ENCODE assay signal across 21 cellular contexts in the genomic region with DNA sequence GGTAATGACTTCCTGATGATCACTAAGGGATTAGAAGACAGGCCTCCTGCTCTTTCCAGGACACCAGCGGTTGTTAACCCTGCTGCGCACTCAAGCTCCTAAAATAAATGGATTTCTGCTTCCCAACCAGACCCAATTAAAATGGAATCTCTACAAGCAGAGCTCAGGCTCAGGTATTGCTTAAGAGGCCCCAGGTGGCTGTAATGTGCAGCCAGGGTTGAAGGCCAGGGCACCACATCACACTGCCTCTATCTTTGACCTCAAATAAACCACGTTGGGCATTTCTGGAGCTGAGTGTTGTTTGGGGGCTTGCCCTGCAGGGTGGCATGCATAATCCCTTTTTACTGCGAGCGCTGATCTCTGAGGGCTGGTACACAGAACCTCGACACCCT.
DNase-seq lines count a peak whose midpoint lies in the region; ATAC-seq, FAIRE-seq and TF ChIP-seq lines count a peak whose summit lies in the region.
"Had no signal": no experiment of that assay in that cellular context is flagged by ENCODE, and none has a peak within 500 bp of the region (broad histone marks: within the 10 kb centered on the region; RNA-seq: fewer than 3 reads in every experiment).

No MANE protein-coding gene starts in this region.

- H3K4me1 Mint-ChIP-seq in activated naive CD8-positive, alpha-beta T cell treated with anti-CD3 and anti-CD28 coated beads, Interleukin-2, amount 50 U/mL, for 24 hours: peaks cover 6% of the 10 kb centered on the region
- H3K4me1 Mint-ChIP-seq in activated naive CD8-positive, alpha-beta T cell treated with anti-CD3 and anti-CD28 coated beads for 36 hours: no peaks in the 10 kb centered on the region
- no peaks in the 10 kb centered on the region for H3K4me1 Mint-ChIP-seq in H9
- H3K4me1 Mint-ChIP-seq: CD4-positive, CD25-positive, alpha-beta regulatory T cell had no signal

- POLR2A ChIA-PET in K562 (lab: Yijun Ruan, JAX): no interaction called here
- POLR2A ChIA-PET in HepG2 (lab: Yijun Ruan, JAX): no interaction called here

- no peaks in the 10 kb centered on the region for H3K79me1 ChIP-seq in H9 (ENCODE audit: insufficient read depth, low read depth, low read length, poor library complexity, severe bottlenecking)

- CTCF ChIA-PET in K562 (lab: Yijun Ruan, JAX; ENCODE audit: low intra/inter-chr PET ratio) (no interaction called here), HepG2 (lab: Yijun Ruan, JAX; ENCODE audit: low intra/inter-chr PET ratio, low total read pairs) (no interaction called here)

- H3K4me2 ChIP-seq in K562 (ENCODE audit: insufficient read depth, low read length) (no peak overlapping the region), HepG2 (ENCODE audit: low read depth, low read length) (no peak overlapping the region), H9 (ENCODE audit: insufficient read depth, insufficient read length, low read length) (no peak overlapping the region)
- H3K4me2 ChIP-seq: KMS-11 had no signal

- in situ Hi-C loops in K562 (cut with MboI): no loop called here
- in situ Hi-C loops in HepG2 (cut with HindIII; ENCODE audit: extremely low pct_ligation_motif_present, low pct_unique_long_range_greater_than_20kb): no loop called here

- H3K27ac ChIP-seq in K562 (ENCODE audit: extremely low read depth, low read depth, low read length) (no peak overlapping the region), HepG2 (ENCODE audit: extremely low read length, insufficient read depth, low read length) (no peak overlapping the region), H9 (ENCODE audit: insufficient read length, low read depth, low read length) (no peak overlapping the region)
- H3K27ac ChIP-seq: KMS-11, SJSA1 had no signal

- H3K18ac ChIP-seq in H9 (ENCODE audit: insufficient read length, low read depth, low read length): no peak overlapping the region

- TF ChIP-seq POLR2A in K562 (conservative IDR thresholded peaks at IDR 0.05) (no peak), HepG2 (IDR thresholded peaks at IDR 0.05; ENCODE audit: insufficient read depth in 1 of 2, low read depth in 2 of 2, low read length in 2 of 2) (no peak)

- no peak overlapping the region for H2BK120ac ChIP-seq in H9 (ENCODE audit: low read depth, low read length, poor library complexity, severe bottlenecking)

- no peak for TF ChIP-seq CTCF in K562 (IDR thresholded peaks at IDR 0.05 in 2 of 3, conservative IDR thresholded peaks at IDR 0.05 in 1 of 3; ENCODE audit: insufficient read depth in 2 of 3, low read depth in 1 of 3, low read length in 3 of 3)
- TF ChIP-seq CTCF in HepG2 (CRISPR knock-in tag; IDR thresholded peaks at IDR 0.05): no peak
- no peak for TF ChIP-seq CTCF in H9 (conservative IDR thresholded peaks at IDR 0.05)

- no peak overlapping the region for H2AK5ac ChIP-seq in H9 (ENCODE audit: insufficient read length, low read length)

- H3K56ac ChIP-seq in H9 (ENCODE audit: insufficient read length, low read depth, low read length): no peak overlapping the region

- H4K8ac ChIP-seq in H9 (replicated peaks; ENCODE audit: insufficient read length, low read depth, low read length): no peak overlapping the region

- H3K79me2 ChIP-seq in K562 (ENCODE audit: control insufficient read depth, insufficient read depth, low read length): no peaks in the 10 kb centered on the region
- no peaks in the 10 kb centered on the region for H3K79me2 ChIP-seq in HepG2 (ENCODE audit: insufficient read depth, low read length)
- H3K79me2 ChIP-seq in H9 (ENCODE audit: insufficient read depth, low read length): no peaks in the 10 kb centered on the region

- no peak overlapping the region for H3K23ac ChIP-seq in H9 (ENCODE audit: insufficient read length, low read depth, low read length)

- H3K4me1 ChIP-seq in K562 (replicated peaks in 1 of 2; ENCODE audit: control insufficient read depth in 2 of 2, insufficient read depth in 2 of 2, low read length in 2 of 2) (peaks cover 0 to 12% of the 10 kb centered on the region in 2 experiments; a peak in 4 of 5 replicates), HepG2 (ENCODE audit: insufficient read depth, low read length) (0 out of 2 replicates have a peak, but pooled peaks cover 11% of the 10 kb centered on the region), H9 (ENCODE audit: insufficient read depth, low read length) (no peaks in the 10 kb centered on the region)
- H3K4me1 ChIP-seq: SJSA1 had no signal

- no TSS peak for BruUV-seq in K562 (replicated peaks; lab: Mats Ljungman, UMichigan)
- no TSS peak for BruUV-seq in HepG2 (replicated peaks; lab: Mats Ljungman, UMichigan)

- TF ChIP-seq EP300 in K562 (IDR thresholded peaks at IDR 0.05; ENCODE audit: low read length) (no peak), HepG2 (IDR thresholded peaks at IDR 0.05; ENCODE audit: low read depth in 2 of 2, low read length in 2 of 2) (no peak), HepG2 (CRISPR knock-in tag; IDR thresholded peaks at IDR 0.05; ENCODE audit: borderline replicate concordance) (no peak)

- no peak overlapping the region for H3K27ac Mint-ChIP-seq in activated naive CD8-positive, alpha-beta T cell treated with anti-CD3 and anti-CD28 coated beads, Interleukin-2, amount 50 U/mL, for 24 hours
- no peak overlapping the region for H3K27ac Mint-ChIP-seq in activated naive CD8-positive, alpha-beta T cell treated with anti-CD3 and anti-CD28 coated beads for 36 hours
- H3K27ac Mint-ChIP-seq in H9: no peak overlapping the region
- H3K27ac Mint-ChIP-seq: CD4-positive, CD25-positive, alpha-beta regulatory T cell had no signal

- no peak overlapping the region for H3K14ac ChIP-seq in H9 (ENCODE audit: insufficient read depth, low read length)

- TF ChIP-seq RAD21 in K562 (CRISPR knock-in tag; conservative IDR thresholded peaks at IDR 0.05 in 1 of 2, IDR thresholded peaks at IDR 0.05 in 1 of 2) (no peak), HepG2 (CRISPR knock-in tag; IDR thresholded peaks at IDR 0.05) (no peak)

- intact Hi-C loops in K562 (cut with micrococcal nuclease) (no loop called here), HepG2 (cut with micrococcal nuclease; ENCODE audit: unreplicated experiment) (no loop called here)

- no peak overlapping the region for H2BK20ac ChIP-seq in H9 (ENCODE audit: low read depth, low read length, poor library complexity, severe bottlenecking)

- H3K9ac ChIP-seq in K562 (ENCODE audit: insufficient read depth in 1 of 2, low read depth in 2 of 2, low read length in 2 of 2) (no peak overlapping the region), HepG2 (ENCODE audit: insufficient read depth, low read depth, low read length) (no peak overlapping the region), H9 (ENCODE audit: extremely low read depth, insufficient read length, low read length) (no peak overlapping the region)
- H3K9ac ChIP-seq: KMS-11 had no signal

- peaks cover 21% of the 10 kb centered on the region for H3K27me3 Mint-ChIP-seq in activated naive CD8-positive, alpha-beta T cell treated with anti-CD3 and anti-CD28 coated beads, Interleukin-2, amount 50 U/mL, for 24 hours
- peaks cover 31% of the 10 kb centered on the region for H3K27me3 Mint-ChIP-seq in activated naive CD8-positive, alpha-beta T cell treated with anti-CD3 and anti-CD28 coated beads for 36 hours
- peaks cover 64% of the 10 kb centered on the region for H3K27me3 Mint-ChIP-seq in H9 (ENCODE audit: low read depth)
- H3K27me3 Mint-ChIP-seq: CD4-positive, CD25-positive, alpha-beta regulatory T cell had no signal

- H2BK5ac ChIP-seq in H9 (ENCODE audit: insufficient read length, low read length): no peak overlapping the region

- no peak overlapping the region for H4K5ac ChIP-seq in H9 (ENCODE audit: insufficient read length, low read depth, low read length)

- H3K4me3 Mint-ChIP-seq in activated naive CD8-positive, alpha-beta T cell treated with anti-CD3 and anti-CD28 coated beads, Interleukin-2, amount 50 U/mL, for 24 hours: no peak overlapping the region
- no peak overlapping the region for H3K4me3 Mint-ChIP-seq in activated naive CD8-positive, alpha-beta T cell treated with anti-CD3 and anti-CD28 coated beads for 36 hours
- no peak overlapping the region for H3K4me3 Mint-ChIP-seq in H9
- H3K4me3 Mint-ChIP-seq: CD4-positive, CD25-positive, alpha-beta regulatory T cell had no signal

- H3K9me3 Mint-ChIP-seq in activated naive CD8-positive, alpha-beta T cell treated with anti-CD3 and anti-CD28 coated beads, Interleukin-2, amount 50 U/mL, for 24 hours: no peaks in the 10 kb centered on the region
- no peaks in the 10 kb centered on the region for H3K9me3 Mint-ChIP-seq in activated naive CD8-positive, alpha-beta T cell treated with anti-CD3 and anti-CD28 coated beads for 36 hours
- no peaks in the 10 kb centered on the region for H3K9me3 Mint-ChIP-seq in H9
- H3K9me3 Mint-ChIP-seq: CD4-positive, CD25-positive, alpha-beta regulatory T cell had no signal

- H3K36me3 ChIP-seq in K562 (ENCODE audit: control insufficient read depth, insufficient read depth, low read length) (no peaks in the 10 kb centered on the region), HepG2 (replicated peaks in 1 of 2; ENCODE audit: control insufficient read depth in 1 of 2, insufficient read depth in 2 of 2, low read length in 2 of 2) (no peaks in the 10 kb centered on the region)
- H3K36me3 ChIP-seq: SJSA1 had no signal

- H2BK15ac ChIP-seq in H9 (ENCODE audit: low read depth, low read length): no peak overlapping the region

- no peak overlapping the region for H4K91ac ChIP-seq in H9 (ENCODE audit: insufficient read length, low read depth, low read length)

- FAIRE-seq in K562 (lab: Jason Lieb, UNC) (no peak), HepG2 (lab: Jason Lieb, UNC) (no peak)
- FAIRE-seq: GM18507, H54 had no signal

- H3K9me1 ChIP-seq in K562 (ENCODE audit: control insufficient read depth, insufficient read depth, low read length): no peaks in the 10 kb centered on the region

- peak; percentile 47 for ATAC-seq in activated naive CD8-positive, alpha-beta T cell treated with anti-CD3 and anti-CD28 coated beads, Interleukin-2, amount 50 U/mL, for 24 hours
- ATAC-seq in K562 (peak; percentile 37; the same call in 2 of the 3 replicates), HepG2 (peak; percentile 92)

- H2BK12ac ChIP-seq in H9 (ENCODE audit: insufficient read length, low read depth, low read length): no peak overlapping the region

- no peaks in the 10 kb centered on the region for H3K23me2 ChIP-seq in H9 (ENCODE audit: insufficient read length, low read depth, low read length, poor library complexity, severe bottlenecking)

- no peak for DNase-seq in activated naive CD8-positive, alpha-beta T cell treated with anti-CD3 and anti-CD28 coated beads, Interleukin-2, amount 50 U/mL, for 24 hours
- DNase-seq in activated naive CD8-positive, alpha-beta T cell treated with anti-CD3 and anti-CD28 coated beads for 36 hours: no peak
- DNase-seq in HuH-7 (ENCODE audit: low spot score) (peak; percentile 21), K562 (ENCODE audit: extremely low read depth in 1 of 4, low spot score in 3 of 4) (no peak), HepG2 (ENCODE audit: low spot score) (peak; percentile 42), DMS 273 (lab: John Stamatoyannopoulos, UW; ENCODE audit: unreplicated experiment) (no peak), H9 (no peak), DMS53 treated with DMSO at 0.1 percent for 48 hours (lab: John Stamatoyannopoulos, UW; ENCODE audit: unreplicated experiment) (no peak)
- DNase-seq: CD4-positive, CD25-positive, alpha-beta regulatory T cell; IMR-90; MM.1S; NCI-H1092; NCI-H1417 treated with DMSO at 0.1 percent for 48 hours; NCI-H187; NCI-H2171 treated with DMSO at 0.1 percent for 48 hours; NCI-H345; NCI-H510A treated with DMSO at 0.1 percent for 48 hours had no signal

- H3K4ac ChIP-seq in H9 (ENCODE audit: low read depth, low read length): no peak overlapping the region

- H3K27me3 ChIP-seq in K562 (ENCODE audit: control insufficient read depth in 2 of 2, insufficient read depth in 2 of 2, low read length in 2 of 2) (no peaks in the 10 kb centered on the region; a peak in 1 of 5 replicates), HepG2 (ENCODE audit: control insufficient read depth in 1 of 2, insufficient read depth in 2 of 2, low read length in 2 of 2) (no peaks in the 10 kb centered on the region), H9 (ENCODE audit: insufficient read depth, low read length) (no peaks in the 10 kb centered on the region; the same call in 1 of the 2 replicates)

- no peak overlapping the region for H3K4me3 ChIP-seq in K562
- no peak overlapping the region for H3K4me3 ChIP-seq in HepG2 (replicated peaks in 1 of 3; ENCODE audit: insufficient read depth in 1 of 3, low read depth in 2 of 3, low read length in 3 of 3)
- H3K4me3 ChIP-seq: SJSA1 had no signal

- no peak overlapping the region for H3T11ph ChIP-seq in H9 (ENCODE audit: low read length)

- H2AFZ ChIP-seq in K562 (ENCODE audit: low read depth, low read length) (no peak overlapping the region), HepG2 (ENCODE audit: low read length) (no peak overlapping the region), H9 (ENCODE audit: low read length) (no peak overlapping the region)

- H4K20me1 ChIP-seq in K562 (replicated peaks; ENCODE audit: control insufficient read depth, insufficient read depth, low read length): no peaks in the 10 kb centered on the region; the same call in 1 of the 2 replicates
- no peaks in the 10 kb centered on the region for H4K20me1 ChIP-seq in HepG2 (ENCODE audit: insufficient read depth, low read length)
- H4K20me1 ChIP-seq in H9 (ENCODE audit: control insufficient read depth, insufficient read depth, insufficient read length): no peaks in the 10 kb centered on the region

- no peaks in the 10 kb centered on the region for H3K36me3 Mint-ChIP-seq in activated naive CD8-positive, alpha-beta T cell treated with anti-CD3 and anti-CD28 coated beads, Interleukin-2, amount 50 U/mL, for 24 hours (ENCODE audit: low read depth)
- H3K36me3 Mint-ChIP-seq in activated naive CD8-positive, alpha-beta T cell treated with anti-CD3 and anti-CD28 coated beads for 36 hours: no peaks in the 10 kb centered on the region
- H3K36me3 Mint-ChIP-seq in H9 (ENCODE audit: insufficient read depth in 1 of 3, low read depth in 3 of 3): no peaks in the 10 kb centered on the region
- H3K36me3 Mint-ChIP-seq: CD4-positive, CD25-positive, alpha-beta regulatory T cell had no signal

- H3K9me3 ChIP-seq in K562 (replicated peaks; ENCODE audit: control insufficient read depth, insufficient read depth, low read depth, low read length) (no peaks in the 10 kb centered on the region), HepG2 (ENCODE audit: low read length) (no peaks in the 10 kb centered on the region), H9 (ENCODE audit: control insufficient read depth, low read depth, low read length) (no peaks in the 10 kb centered on the region)
- H3K9me3 ChIP-seq: SJSA1 had no signal

- WGBS in K562 (ENCODE audit: insufficient coverage, low coverage, missing lambda C conversion rate): 31% methylated on average over 6 of the region's 6 CpGs
- 8% methylated on average over 6 of the region's 6 CpGs for WGBS in HepG2 (ENCODE audit: low lambda C conversion rate)
- no CpG with 5 or more reads among the region's 6 CpGs for WGBS in H9 (ENCODE audit: extremely low coverage, insufficient read length, low lambda C conversion rate)

Comparison
In these comparisons a context has a peak if more than half of its experiments do, and no peak if none do; other contexts are left out.
1. ATAC-seq: peak in every context shown above with its lines; median percentile 92 in HepG2; 47 in activated naive CD8-positive, alpha-beta T cell treated with anti-CD3 and anti-CD28 coated beads, Interleukin-2, amount 50 U/mL, for 24 hours; 37 in K562.
2. DNase-seq: peak in HuH-7 (single experiment) and HepG2 (single experiment); none in activated naive CD8-positive, alpha-beta T cell treated with anti-CD3 and anti-CD28 coated beads, Interleukin-2, amount 50 U/mL, for 24 hours (single experiment), activated naive CD8-positive, alpha-beta T cell treated with anti-CD3 and anti-CD28 coated beads for 36 hours (single experiment), K562 (0 of 4), DMS 273 (single experiment), H9 (single experiment) and DMS53 treated with DMSO at 0.1 percent for 48 hours (single experiment).